In the genomic region with DNA sequence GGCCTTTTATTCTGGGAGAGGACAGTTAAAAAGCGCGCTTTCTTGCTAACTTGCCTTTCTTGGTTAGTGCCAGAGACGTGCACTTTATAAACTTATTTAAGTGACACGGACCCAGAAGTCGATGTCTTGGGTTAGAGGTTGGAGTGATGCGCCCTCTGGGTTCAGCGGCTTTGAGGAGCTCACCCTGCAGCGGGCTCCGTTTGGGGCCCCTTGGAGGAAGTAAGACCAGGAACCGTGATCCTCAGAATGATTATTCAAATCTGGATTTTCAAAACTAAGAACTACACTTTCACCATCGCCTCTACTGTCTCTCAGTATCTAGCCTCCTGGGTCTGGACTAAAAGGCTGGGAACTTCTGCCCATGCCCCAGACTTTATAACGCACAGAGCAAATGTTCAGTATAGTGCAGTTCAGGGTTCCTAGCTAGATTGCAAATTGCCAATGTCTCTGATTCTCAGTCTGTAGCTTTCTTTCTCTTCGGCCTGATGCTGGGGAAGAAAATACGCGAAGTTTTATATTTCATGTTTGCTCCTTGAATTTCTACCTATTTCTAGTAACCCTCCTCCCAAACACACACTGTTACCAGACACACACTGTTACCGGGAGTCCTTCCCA, we compare ENCODE assay signal across 8 cellular contexts. TPM values are rescaled to one million over a fixed set of nuclear protein-coding genes. Genes with fewer than 3 reads are reported as not detected.
DNase-seq lines count a peak whose midpoint lies in the region; ATAC-seq and TF ChIP-seq lines count a peak whose summit lies in the region.

No MANE protein-coding gene starts in this region.

- H3K4me1 Mint-ChIP-seq in stimulated activated naive CD8-positive, alpha-beta T cell treated with anti-CD3 and anti-CD28 coated beads, Interleukin-15, Interleukin-2, amounts not matched to agents 100 ng/mL and 50 ng/mL, for 24 hours (ENCODE audit: low read depth), result peaks cover 30% of the 10 kb centered on the region

- peaks cover 3% of the 10 kb centered on the region for H3K27me3 Mint-ChIP-seq in stimulated activated naive CD8-positive, alpha-beta T cell treated with anti-CD3 and anti-CD28 coated beads, Interleukin-15, Interleukin-2, amounts not matched to agents 100 ng/mL and 50 ng/mL, for 24 hours

- peaks cover 9% of the 10 kb centered on the region for H3K36me3 Mint-ChIP-seq in stimulated activated naive CD8-positive, alpha-beta T cell treated with anti-CD3 and anti-CD28 coated beads, Interleukin-15, Interleukin-2, amounts not matched to agents 100 ng/mL and 50 ng/mL, for 24 hours (ENCODE audit: low read depth)

- peak; percentile 67 for DNase-seq in GM13976 (ENCODE audit: low spot score)
- peak; percentile 31 to 53 for DNase-seq in activated CD4-positive, alpha-beta T cell treated with anti-CD3 and anti-CD28 coated beads, Interleukin-2, amount 50 U/mL, for 48 hours
- no peak for DNase-seq in right atrium auricular region (ENCODE audit: low spot score)
- DNase-seq in NK-92 (lab: John Stamatoyannopoulos, UW; ENCODE audit: unreplicated experiment), result no peak
- DNase-seq in UCSD-AML1 (lab: John Stamatoyannopoulos, UW; ENCODE audit: unreplicated experiment), result no peak
- DNase-seq in NCI-H345 (lab: John Stamatoyannopoulos, UW), result no peak

- H3K27ac Mint-ChIP-seq in stimulated activated naive CD8-positive, alpha-beta T cell treated with anti-CD3 and anti-CD28 coated beads, Interleukin-15, Interleukin-2, amounts not matched to agents 100 ng/mL and 50 ng/mL, for 24 hours, result peak overlapping the region; percentile 82

- H3K27ac ChIP-seq in right atrium auricular region, result peak overlapping the region; percentile 26 to 60

- in situ Hi-C loops in GM13976 (cut with MboI; ENCODE audit: low sequenced_read_pairs, unreplicated experiment), result no loop called here

- no peaks in the 10 kb centered on the region for H3K27me3 ChIP-seq in right atrium auricular region

- H3K9me3 Mint-ChIP-seq in stimulated activated naive CD8-positive, alpha-beta T cell treated with anti-CD3 and anti-CD28 coated beads, Interleukin-15, Interleukin-2, amounts not matched to agents 100 ng/mL and 50 ng/mL, for 24 hours, result no peaks in the 10 kb centered on the region

- no peaks in the 10 kb centered on the region for H3K9me3 ChIP-seq in right atrium auricular region

- H3K36me3 ChIP-seq in right atrium auricular region, result no peaks in the 10 kb centered on the region

- ATAC-seq in HG02642 (IDR thresholded peaks at IDR 0.05; ENCODE audit: poor library complexity, unreplicated experiment), result peak; percentile 66

- TF ChIP-seq CTCF in GM13976 (IDR thresholded peaks at IDR 0.05; ENCODE audit: borderline replicate concordance, control extremely low read depth, extremely low read depth, insufficient read depth, missing control alignments) (no peak), right atrium auricular region (IDR thresholded peaks at IDR 0.05) (no peak)

- peaks cover 0 to 17% of the 10 kb centered on the region in 2 donors for H3K4me1 ChIP-seq in right atrium auricular region

- peak overlapping the region; percentile 39 to 56 for H3K4me3 ChIP-seq in right atrium auricular region

- H3K4me3 Mint-ChIP-seq in stimulated activated naive CD8-positive, alpha-beta T cell treated with anti-CD3 and anti-CD28 coated beads, Interleukin-15, Interleukin-2, amounts not matched to agents 100 ng/mL and 50 ng/mL, for 24 hours, result peak overlapping the region; percentile 73

RNA-seq across cellular contexts. Expression of a gene that starts 18.6 kb away (rescaled TPM):
- 1 to 10 TPM; 4.7 to 9.9 TPM for total RNA-seq in right atrium auricular region

RNA-seq across cellular contexts. Expression of a gene that starts 25.3 kb away (rescaled TPM):
- total RNA-seq in right atrium auricular region, result 10 to 100 TPM in 1 of 2 donors, 1 to 10 TPM in 1; 9.8 to 11.1 TPM

RNA-seq across cellular contexts. Expression of a gene that starts 55.0 kb away (rescaled TPM):
- 1 to 10 TPM; 5.6 to 6.5 TPM for total RNA-seq in right atrium auricular region

Comparison
In these comparisons a context has a peak if more than half of its experiments do, and no peak if none do; other contexts are left out.
1. DNase-seq: peak in GM13976 (single experiment) and activated CD4-positive, alpha-beta T cell treated with anti-CD3 and anti-CD28 coated beads, Interleukin-2, amount 50 U/mL, for 48 hours (2 of 2); none in right atrium auricular region (single experiment), NK-92 (single experiment), UCSD-AML1 (single experiment) and NCI-H345 (single experiment).